ENCODE assay signal across 8 cellular contexts in genomic region chr20:47784599-47785320, GRCh38. TPM values are rescaled to one million over a fixed set of nuclear protein-coding genes. Genes with fewer than 3 reads are reported as not detected.
DNase-seq lines count a peak whose midpoint lies in the region; ATAC-seq and TF ChIP-seq lines count a peak whose summit lies in the region.

No MANE protein-coding gene starts in this region.

- no peaks in the 10 kb centered on the region for H3K9me3 ChIP-seq in spleen

- H3K4me3 ChIP-seq in AG09309 (ENCODE audit: control insufficient read depth, low read depth, low read length) (peak overlapping the region; percentile 60), astrocyte of the spinal cord (ENCODE audit: low read depth, low read length) (peak overlapping the region; percentile 40), spleen (peak overlapping the region; percentile 18 to 71 (median 46))

- DNase-seq in AG09309 (ENCODE audit: low read depth) (no peak), HS-5 (ENCODE audit: low read depth) (peak; percentile 52), astrocyte of the spinal cord (ENCODE audit: low read depth, low spot score) (peak; percentile 35), inferior parietal cortex (ENCODE audit: extremely low spot score) (peak; percentile 11), spleen (peak; percentile 79)

- peaks cover 0 to 97% (median 38%) of the 10 kb centered on the region in 7 donors for H3K27me3 ChIP-seq in spleen (replicated peaks in 1 of 7)

- no peak for TF ChIP-seq POLR2A in spleen (IDR thresholded peaks at IDR 0.05)

- no peaks in the 10 kb centered on the region for H3K36me3 ChIP-seq in spleen

- H3K4me1 ChIP-seq in spleen: peaks cover 12 to 30% (median 23%) of the 10 kb centered on the region in 6 donors

- in situ Hi-C loops in astrocyte of the spinal cord (cut with HindIII; ENCODE audit: low sequenced_read_pairs): no loop called here

- peak; percentile 36 for TF ChIP-seq CTCF in AG09309 (IDR thresholded peaks at IDR 0.05; ENCODE audit: control insufficient read depth, insufficient read depth, low read depth, low read length, missing control alignments)
- no peak for TF ChIP-seq CTCF in astrocyte of the spinal cord (IDR thresholded peaks at IDR 0.05; ENCODE audit: low read depth, low read length)
- no peak for TF ChIP-seq CTCF in spleen (IDR thresholded peaks at IDR 0.05 in 8 of 11, conservative IDR thresholded peaks at IDR 0.05 in 3 of 11)

- H3K27ac ChIP-seq in spleen: peak overlapping the region in 2 of 8 donors; percentile 30 to 50

- intact Hi-C loops in spleen (cut with DNase I; ENCODE audit: low total_unique reads): loop anchor here (5.0 to 10.0 kb wide), 2 partner anchors 110 to 838 kb away; no protein-coding TSS in a partner anchor

- ATAC-seq in HG02970 (IDR thresholded peaks at IDR 0.05; ENCODE audit: low FRiP score, unreplicated experiment): no peak
- ATAC-seq in GM21619 (IDR thresholded peaks at IDR 0.05; ENCODE audit: unreplicated experiment): no peak
- ATAC-seq in GM21526 (IDR thresholded peaks at IDR 0.05; ENCODE audit: low FRiP score, unreplicated experiment): no peak

- WGBS in spleen, 5 donors: 1 to 3% (median 2%) methylated on average over 28 to 69 of the region's 69 CpGs

RNA-seq across cellular contexts. Expression of gene SULF2, which starts 0.5 kb away (rescaled TPM):
- total RNA-seq in spleen: 10 to 100 TPM in 6 of 7 donors, 1 to 10 TPM in 1; 9.3 to 49.1 (median 18.3) TPM
- polyA plus RNA-seq in spleen: 10 to 100 TPM in 1 of 3 donors, 1 to 10 TPM in 2; 5.5 to 24.6 (median 9.4) TPM
